In the genomic region with DNA sequence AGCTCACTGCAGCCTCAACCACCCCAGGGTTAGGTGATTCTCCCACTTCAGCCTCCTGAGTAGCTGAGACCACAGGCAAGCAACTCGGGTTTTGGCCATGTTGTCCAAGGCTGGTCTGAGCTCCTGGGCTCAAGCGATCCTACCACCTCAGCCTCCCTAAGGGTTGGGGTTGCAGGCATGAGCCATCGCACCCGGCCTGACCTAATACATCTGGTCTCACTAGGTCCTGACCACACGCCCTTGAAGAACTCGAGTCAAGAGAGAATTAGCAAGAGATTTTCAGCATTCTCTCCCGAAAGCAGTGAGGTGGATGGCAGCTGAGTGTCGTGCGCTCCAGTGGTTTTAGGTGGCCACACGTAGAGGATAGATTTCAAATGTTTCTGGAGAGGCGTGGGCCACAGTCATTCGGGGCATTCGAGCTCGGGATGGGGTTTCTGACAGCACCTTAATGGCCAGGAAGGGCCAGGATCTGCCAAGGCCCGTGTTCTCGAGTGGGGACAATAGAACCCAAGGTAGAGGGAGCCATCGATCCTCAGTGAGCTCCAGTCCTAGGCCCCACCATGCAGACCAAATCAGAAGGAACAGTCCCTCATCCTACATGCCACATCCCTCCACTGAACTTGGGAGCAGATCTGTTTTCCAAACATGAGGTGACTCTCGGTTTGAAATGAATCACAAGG, we compare ENCODE assay signal across 10 cellular contexts.
"Had no signal": no experiment of that assay in that cellular context is flagged by ENCODE, and none has a peak within 500 bp of the region (broad histone marks: within the 10 kb centered on the region; RNA-seq: fewer than 3 reads in every experiment).

No MANE protein-coding gene starts in this region.

- H3K27ac ChIP-seq: GM23248, HL-60 had no signal

- H3K9me3 ChIP-seq: HAP-1 had no signal

- H3K4me1 ChIP-seq: HAP-1 had no signal

- FAIRE-seq: HepG2 had no signal

- H3K4me3 ChIP-seq: GM23248, HAP-1 had no signal

- DNase-seq: GM23248, GOT3, H7, HFFc6, KBM-7 had no signal

- H3K36me3 Mint-ChIP-seq: IgD-negative memory B cell had no signal

- H3K4me3 Mint-ChIP-seq: HFFc6, IgD-negative memory B cell had no signal

- H3K9me3 Mint-ChIP-seq: IgD-negative memory B cell had no signal

- ATAC-seq: HCT116, HepG2 had no signal

- H3K36me3 ChIP-seq: HAP-1 had no signal

- H3K27ac Mint-ChIP-seq: HFFc6 had no signal
